ENCODE assay signal across 8 cellular contexts in genomic region chr15:67064607-67065530, GRCh38. TPM values are rescaled to one million over a fixed set of nuclear protein-coding genes. Genes with fewer than 3 reads are reported as not detected.
A peak's percentile ranks its signal among the peaks of the same experiment; 100 is the strongest.
DNase-seq lines count a peak whose midpoint lies in the region; ATAC-seq, FAIRE-seq and TF ChIP-seq lines count a peak whose summit lies in the region.

No MANE protein-coding gene starts in this region.

- H3K4me3 ChIP-seq in GM12865 (ENCODE audit: low read depth, low read length) (peak overlapping the region; percentile 52), HFF-Myc (replicated peaks; ENCODE audit: low read depth, low read length) (peak overlapping the region; percentile 41), mammary epithelial cell (replicated peaks in 1 of 3; ENCODE audit: insufficient read depth in 1 of 3, low read depth in 2 of 3, low read length in 3 of 3) (peak overlapping the region in 2 of 3 experiments; percentile 40 to 81)

- peak overlapping the region; percentile 86 for H3K27ac ChIP-seq in RWPE1
- H3K27ac ChIP-seq in mammary epithelial cell (ENCODE audit: insufficient read depth, low read depth, low read length) = no peak overlapping the region

- 50% methylated on average over 6 of the region's 75 CpGs for WGBS in mammary epithelial cell (ENCODE audit: low coverage, missing lambda C conversion rate)

- H3K4me2 ChIP-seq in mammary epithelial cell (ENCODE audit: insufficient read depth, low read depth, low read length) = peak overlapping the region; percentile 83

- dilution Hi-C loops in mammary epithelial cell (cut with HindIII; ENCODE audit: low sequenced_read_pairs) = no loop called here

- ATAC-seq in left lobe of liver = peak; percentile 70

- BruUV-seq in mammary epithelial cell (replicated peaks; lab: Mats Ljungman, UMichigan) = no TSS peak

- intact Hi-C loops in mammary epithelial cell (cut with micrococcal nuclease) = loop anchor here (5.0 kb wide), 3 partner anchors 62 to 132 kb away; no protein-coding TSS in a partner anchor

- FAIRE-seq in D721Med (lab: Jason Lieb, UNC) = no peak

- no peaks in the 10 kb centered on the region for H3K36me3 Mint-ChIP-seq in stimulated activated naive CD8-positive, alpha-beta T cell treated with anti-CD3 and anti-CD28 coated beads, Interleukin-15, Interleukin-2, amounts not matched to agents 100 ng/mL and 50 ng/mL, for 24 hours (ENCODE audit: low read depth)

- peak overlapping the region; percentile 67 for H3K4me3 Mint-ChIP-seq in stimulated activated naive CD8-positive, alpha-beta T cell treated with anti-CD3 and anti-CD28 coated beads, Interleukin-15, Interleukin-2, amounts not matched to agents 100 ng/mL and 50 ng/mL, for 24 hours

- no peaks in the 10 kb centered on the region for H4K20me1 ChIP-seq in mammary epithelial cell (ENCODE audit: insufficient read depth, low read length)

- CTCF ChIA-PET in RWPE1 (lab: Yijun Ruan, JAX) = interaction anchor here (0.5 kb wide), 1 partner anchor 233 kb away, joined by 3 read pairs; no protein-coding TSS in a partner anchor
- CTCF ChIA-PET in mammary epithelial cell (lab: Charles Lee; ENCODE audit: low non-redundant PET) = interaction anchor here (0.8 kb wide), 1 partner anchor 16 kb away, joined by 5 read pairs; no protein-coding TSS in a partner anchor

- peak; percentile 61 for DNase-seq in GM12865 (ENCODE audit: low read depth)
- no peak for DNase-seq in HFF-Myc (ENCODE audit: extremely low read depth, low read depth)
- no peak for DNase-seq in RWPE1 (ENCODE audit: low spot score)
- no peak for DNase-seq in mammary epithelial cell
- DNase-seq in left lobe of liver (ENCODE audit: low spot score) = no peak
- no peak for DNase-seq in NCI-H1694 treated with DMSO at 0.1 percent for 48 hours (lab: John Stamatoyannopoulos, UW)
- no peak for DNase-seq in D721Med (ENCODE audit: insufficient read length, low spot score)

- H3K9me3 ChIP-seq in mammary epithelial cell (replicated peaks; ENCODE audit: insufficient read depth, low read length) = no peaks in the 10 kb centered on the region

- H3K9me3 Mint-ChIP-seq in stimulated activated naive CD8-positive, alpha-beta T cell treated with anti-CD3 and anti-CD28 coated beads, Interleukin-15, Interleukin-2, amounts not matched to agents 100 ng/mL and 50 ng/mL, for 24 hours = no peaks in the 10 kb centered on the region

- TF ChIP-seq CTCF in GM12865 (IDR thresholded peaks at IDR 0.05; ENCODE audit: insufficient read depth, low read depth, low read length, missing control alignments) = no peak
- TF ChIP-seq CTCF in HFF-Myc (IDR thresholded peaks at IDR 0.05; ENCODE audit: low read depth, low read length, missing control alignments) = no peak
- no peak for TF ChIP-seq CTCF in RWPE1 (conservative IDR thresholded peaks at IDR 0.05; ENCODE audit: low read depth)
- TF ChIP-seq CTCF in mammary epithelial cell (conservative IDR thresholded peaks at IDR 0.05 in 1 of 2, IDR thresholded peaks at IDR 0.05 in 1 of 2; ENCODE audit: extremely low read depth in 1 of 2, insufficient read depth in 1 of 2, low read depth in 1 of 2, low read length in 2 of 2) = no peak
- no peak for TF ChIP-seq CTCF in D721Med (IDR thresholded peaks at IDR 0.05; ENCODE audit: insufficient read depth, missing control alignments)

- in situ Hi-C loops in mammary epithelial cell (cut with MboI; ENCODE audit: low sequenced_read_pairs in 2 of 2) = loop anchor here in 1 of 2 donors (10.0 kb wide), 1 partner anchor 110 kb away; no protein-coding TSS in a partner anchor

- no peaks in the 10 kb centered on the region for H3K36me3 ChIP-seq in mammary epithelial cell (ENCODE audit: insufficient read depth, low read length)

- POLR2A ChIA-PET in RWPE1 (lab: Yijun Ruan, JAX; ENCODE audit: low non-redundant PET) = interaction anchor here (0.7 kb wide), 1 partner anchor 59 kb away, joined by 3 read pairs; no protein-coding TSS in a partner anchor

- peaks cover 31% of the 10 kb centered on the region for H3K4me1 ChIP-seq in mammary epithelial cell (ENCODE audit: insufficient read depth, low read length)

- H3K4me1 Mint-ChIP-seq in stimulated activated naive CD8-positive, alpha-beta T cell treated with anti-CD3 and anti-CD28 coated beads, Interleukin-15, Interleukin-2, amounts not matched to agents 100 ng/mL and 50 ng/mL, for 24 hours (ENCODE audit: low read depth) = peaks cover 51% of the 10 kb centered on the region

- H3K9ac ChIP-seq in mammary epithelial cell (ENCODE audit: insufficient read depth, low read length) = peak overlapping the region; percentile 42

- peaks cover 18% of the 10 kb centered on the region for H3K27me3 Mint-ChIP-seq in stimulated activated naive CD8-positive, alpha-beta T cell treated with anti-CD3 and anti-CD28 coated beads, Interleukin-15, Interleukin-2, amounts not matched to agents 100 ng/mL and 50 ng/mL, for 24 hours

- H3K79me2 ChIP-seq in mammary epithelial cell (ENCODE audit: insufficient read depth, low read length) = peaks cover 39% of the 10 kb centered on the region

- peak overlapping the region; percentile 71 for H2AFZ ChIP-seq in mammary epithelial cell (ENCODE audit: low read depth, low read length)

- peak overlapping the region; percentile 59 for H3K27ac Mint-ChIP-seq in stimulated activated naive CD8-positive, alpha-beta T cell treated with anti-CD3 and anti-CD28 coated beads, Interleukin-15, Interleukin-2, amounts not matched to agents 100 ng/mL and 50 ng/mL, for 24 hours

- H3K27me3 ChIP-seq in mammary epithelial cell (ENCODE audit: insufficient read depth, low read length) = no peaks in the 10 kb centered on the region

RNA-seq across cellular contexts. Expression of gene SMAD3, which starts 0.5 kb away (rescaled TPM):
- total RNA-seq in mammary epithelial cell (10 to 100 TPM in 1 of 2 donors, 1 to 10 TPM in 1; 8.7 to 41.0 TPM), left lobe of liver (17.1 TPM)
- polyA plus RNA-seq in mammary epithelial cell = 29.2 TPM
- polyA minus RNA-seq in mammary epithelial cell = 60.6 TPM
